Comparison of ENCODE assay signal across 9 cellular contexts in the genomic region with DNA sequence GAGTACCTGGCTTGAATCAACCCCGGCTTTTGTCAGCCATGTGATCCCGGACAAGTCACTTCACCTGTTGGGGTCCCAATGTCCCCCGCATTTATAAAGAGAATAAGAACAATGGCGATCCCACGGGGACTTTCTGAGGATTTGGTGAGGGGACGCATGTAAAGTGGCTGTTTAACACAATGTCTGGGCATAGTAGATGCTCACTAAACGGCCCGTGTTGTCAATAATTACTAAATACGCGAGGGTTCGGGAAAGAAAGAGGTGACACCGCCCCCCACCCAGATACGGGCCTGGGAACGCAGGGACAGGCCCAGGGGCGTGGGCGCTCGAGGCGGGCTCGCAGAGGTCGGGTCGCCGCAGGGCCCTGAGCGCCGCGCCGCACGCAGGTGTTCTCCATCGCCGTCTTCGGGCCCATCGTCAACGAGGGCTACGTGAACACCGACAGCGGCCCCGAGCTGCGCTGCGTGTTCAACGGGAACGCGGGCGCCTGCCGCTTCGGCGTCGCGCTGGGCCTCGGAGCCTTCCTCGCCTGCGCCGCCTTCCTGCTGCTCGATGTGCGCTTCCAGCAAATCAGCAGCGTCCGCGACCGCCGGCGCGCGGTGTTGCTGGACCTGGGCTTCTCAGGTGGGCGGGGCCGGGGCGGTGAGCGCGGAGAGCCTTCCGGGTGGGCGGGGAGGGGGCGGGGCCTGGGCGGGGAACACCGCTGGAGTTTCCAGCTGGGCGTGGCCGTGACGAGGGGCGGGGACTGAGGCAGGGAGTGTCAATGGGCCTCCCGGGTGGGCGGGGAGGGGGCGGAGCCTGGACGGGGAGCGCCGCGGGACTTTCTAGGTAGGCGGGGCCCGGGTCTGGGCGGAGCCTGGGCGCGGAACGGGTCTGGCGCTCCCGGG. TPM values are rescaled to one million over a fixed set of nuclear protein-coding genes. Genes with fewer than 3 reads are reported as not detected.
A peak's percentile ranks its signal among the peaks of the same experiment; 100 is the strongest.
DNase-seq lines count a peak whose midpoint lies in the region; TF ChIP-seq lines count a peak whose summit lies in the region.
"Had no signal": no experiment of that assay in that cellular context is flagged by ENCODE, and none has a peak within 500 bp of the region (broad histone marks: within the 10 kb centered on the region; RNA-seq: fewer than 3 reads in every experiment).

No MANE protein-coding gene starts in this region.

- TF ChIP-seq CTCF in GM20000 (IDR thresholded peaks at IDR 0.05; ENCODE audit: extremely low read depth, missing control alignments) (no peak), choroid plexus epithelial cell (conservative IDR thresholded peaks at IDR 0.05; ENCODE audit: low read depth, low read length) (no peak)

- peak; percentile 100 for DNase-seq in GM20000 (ENCODE audit: low spot score)
- DNase-seq in HuH-7.5 (ENCODE audit: low spot score): peak; percentile 92
- DNase-seq in activated CD4-positive, alpha-beta T cell treated with anti-CD3 and anti-CD28 coated beads, Interleukin-2, amount 10 ng/mL, durations not matched to agents 7 days and 5 days: peak; percentile 98
- DNase-seq in choroid plexus epithelial cell (ENCODE audit: low read depth): peak; percentile 95
- DNase-seq in kidney tubule cell (ENCODE audit: low spot score): peak; percentile 87
- DNase-seq in stimulated activated CD4-positive, alpha-beta T cell treated with anti-CD3 and anti-CD28 coated beads, Interleukin-15, amount 100 ng/mL, for 48 hours (ENCODE audit: low read depth in 2 of 2): peak; percentile 98
- no peak for DNase-seq in NCI-H345 (lab: John Stamatoyannopoulos, UW)

- H3K9me3 Mint-ChIP-seq in activated CD4-positive, alpha-beta T cell treated with anti-CD3 and anti-CD28 coated beads, Interleukin-2, amount 10 ng/mL, durations not matched to agents 7 days and 5 days: no peaks in the 10 kb centered on the region

- H3K9me3 ChIP-seq in BLaER1 treated with 17β-estradiol and CSF1 and Interleukin-3, amounts not matched to agents 10 nM and 100 nM (replicated peaks in 1 of 11): peaks cover 0 to 10% (median 0%) of the 10 kb centered on the region in 11 experiments; a peak in 8 of 22 replicates

- H3K27me3 ChIP-seq in BLaER1 treated with 17β-estradiol and CSF1 and Interleukin-3, amounts not matched to agents 10 nM and 100 nM: peaks cover 40 to 56% (median 53%) of the 10 kb centered on the region in 11 experiments

- H3K36me3 ChIP-seq in BLaER1 treated with 17β-estradiol and CSF1 and Interleukin-3, amounts not matched to agents 10 nM and 100 nM: peaks cover 7 to 24% (median 19%) of the 10 kb centered on the region in 11 experiments

- H3K36me3 Mint-ChIP-seq in activated CD4-positive, alpha-beta T cell treated with anti-CD3 and anti-CD28 coated beads, Interleukin-2, amount 10 ng/mL, durations not matched to agents 7 days and 5 days (ENCODE audit: low read depth): peaks cover under 1% of the 10 kb centered on the region

- CTCF ChIA-PET in activated CD4-positive, alpha-beta T cell treated with anti-CD3 and anti-CD28 coated beads, Interleukin-2, amount 10 ng/mL, durations not matched to agents 7 days and 5 days (lab: Charles Lee): interaction anchor here (0.6 to 5.0 kb wide), 3 partner anchors 12 to 149 kb away, joined by 3 to 36 read pairs (median 3); no protein-coding TSS in a partner anchor

- peak overlapping the region in 6 of 11 experiments; percentile 16 to 50 (median 47); a peak in 7 of 22 replicates for H3K27ac ChIP-seq in BLaER1 treated with 17β-estradiol and CSF1 and Interleukin-3, amounts not matched to agents 10 nM and 100 nM

- peak overlapping the region; percentile 62 to 83 (median 75) for H3K4me2 ChIP-seq in BLaER1 treated with 17β-estradiol and CSF1 and Interleukin-3, amounts not matched to agents 10 nM and 100 nM

- POLR2A ChIA-PET in activated CD4-positive, alpha-beta T cell treated with anti-CD3 and anti-CD28 coated beads, Interleukin-2, amount 10 ng/mL, durations not matched to agents 7 days and 5 days (lab: Charles Lee): interaction anchor here (0.6 to 1.4 kb wide), 2 partner anchors 149 to 164 kb away, joined by 3 read pairs; partner anchors contain the start of gene TRAF7

- H3K4me3 ChIP-seq in BLaER1 treated with 17β-estradiol and CSF1 and Interleukin-3, amounts not matched to agents 10 nM and 100 nM: peak overlapping the region; percentile 19 to 54 (median 37); a peak in 13 of 20 replicates
- peak overlapping the region; percentile 40 for H3K4me3 ChIP-seq in choroid plexus epithelial cell (ENCODE audit: low read depth, low read length)

- H3K9ac ChIP-seq in BLaER1 treated with 17β-estradiol and CSF1 and Interleukin-3, amounts not matched to agents 10 nM and 100 nM: peak overlapping the region in 6 of 11 experiments; percentile 30 to 61 (median 42); a peak in 2 of 22 replicates

- peak overlapping the region; percentile 61 for H3K4me3 Mint-ChIP-seq in activated CD4-positive, alpha-beta T cell treated with anti-CD3 and anti-CD28 coated beads, Interleukin-2, amount 10 ng/mL, durations not matched to agents 7 days and 5 days

- peaks cover 26% of the 10 kb centered on the region for H3K4me1 Mint-ChIP-seq in activated CD4-positive, alpha-beta T cell treated with anti-CD3 and anti-CD28 coated beads, Interleukin-2, amount 10 ng/mL, durations not matched to agents 7 days and 5 days

- H3K27ac Mint-ChIP-seq in activated CD4-positive, alpha-beta T cell treated with anti-CD3 and anti-CD28 coated beads, Interleukin-2, amount 10 ng/mL, durations not matched to agents 7 days and 5 days: peak overlapping the region; percentile 80

- peaks cover 17 to 41% (median 35%) of the 10 kb centered on the region in 10 experiments for H3K4me1 ChIP-seq in BLaER1 treated with 17β-estradiol and CSF1 and Interleukin-3, amounts not matched to agents 10 nM and 100 nM

- H3K27me3 Mint-ChIP-seq in activated CD4-positive, alpha-beta T cell treated with anti-CD3 and anti-CD28 coated beads, Interleukin-2, amount 10 ng/mL, durations not matched to agents 7 days and 5 days: peaks cover 21% of the 10 kb centered on the region

- peaks cover 0 to 39% (median 21%) of the 10 kb centered on the region in 11 experiments; a peak in 17 of 22 replicates for H4K20me1 ChIP-seq in BLaER1 treated with 17β-estradiol and CSF1 and Interleukin-3, amounts not matched to agents 10 nM and 100 nM

RNA-seq across cellular contexts. Expression of gene SYNGR3, which starts 2.1 kb away (rescaled TPM):
- 1 to 10 TPM; 1.3 to 1.9 TPM for total RNA-seq in activated CD4-positive, alpha-beta T cell treated with anti-CD3 and anti-CD28 coated beads, Interleukin-2, amount 10 ng/mL, durations not matched to agents 7 days and 5 days

RNA-seq across cellular contexts. Expression of gene GFER, which starts 7.8 kb away (rescaled TPM):
- 10 to 100 TPM; 23.8 to 25.2 TPM for total RNA-seq in activated CD4-positive, alpha-beta T cell treated with anti-CD3 and anti-CD28 coated beads, Interleukin-2, amount 10 ng/mL, durations not matched to agents 7 days and 5 days

RNA-seq across cellular contexts. Expression of gene NOXO1, which starts 10.6 kb away (rescaled TPM):
- total RNA-seq in activated CD4-positive, alpha-beta T cell treated with anti-CD3 and anti-CD28 coated beads, Interleukin-2, amount 10 ng/mL, durations not matched to agents 7 days and 5 days: under 1 TPM; 0.87 to 0.89 TPM
- total RNA-seq: HT1080 had no signal

RNA-seq across cellular contexts. Expression of gene ZNF598, which starts 17.8 kb away (rescaled TPM):
- total RNA-seq in activated CD4-positive, alpha-beta T cell treated with anti-CD3 and anti-CD28 coated beads, Interleukin-2, amount 10 ng/mL, durations not matched to agents 7 days and 5 days: 10 to 100 TPM; 56.3 to 56.5 TPM

RNA-seq across cellular contexts. Expression of gene TBL3, which starts 20.0 kb away (rescaled TPM):
- 10 to 100 TPM; 26.1 to 27.0 TPM for total RNA-seq in activated CD4-positive, alpha-beta T cell treated with anti-CD3 and anti-CD28 coated beads, Interleukin-2, amount 10 ng/mL, durations not matched to agents 7 days and 5 days
